Comparison of ENCODE assay signal across 18 cellular contexts in genomic region chr2:239772721-239773120, GRCh38.
DNase-seq lines count a peak whose midpoint lies in the region; ATAC-seq and TF ChIP-seq lines count a peak whose summit lies in the region.
"Had no signal": no experiment of that assay in that cellular context is flagged by ENCODE, and none has a peak within 500 bp of the region (broad histone marks: within the 10 kb centered on the region; RNA-seq: fewer than 3 reads in every experiment).

No MANE protein-coding gene starts in this region.

- H3K4me1 ChIP-seq in osteoblast (ENCODE audit: insufficient read depth, low read length), result no peaks in the 10 kb centered on the region
- H3K4me1 ChIP-seq in upper lobe of right lung, result no peaks in the 10 kb centered on the region

- TF ChIP-seq CTCF in chondrocyte (IDR thresholded peaks at IDR 0.05) (no peak), osteoblast (IDR thresholded peaks at IDR 0.05; ENCODE audit: extremely low read depth, low read depth, low read length) (no peak), upper lobe of right lung (IDR thresholded peaks at IDR 0.05) (no peak)

- H3K36me3 ChIP-seq in osteoblast (ENCODE audit: insufficient read depth, low read length) (no peaks in the 10 kb centered on the region), upper lobe of right lung (no peaks in the 10 kb centered on the region)

- H3K4me1 Mint-ChIP-seq in chondrocyte (ENCODE audit: low read depth), result peaks cover 4% of the 10 kb centered on the region

- no peak overlapping the region for H3K4me2 ChIP-seq in osteoblast (ENCODE audit: insufficient read depth, low read length)
- H3K4me2 ChIP-seq: KMS-11, PC-9 had no signal

- H3K4me3 ChIP-seq in osteoblast (ENCODE audit: insufficient read depth, low read length) (no peak overlapping the region), upper lobe of right lung (no peak overlapping the region)
- H3K4me3 ChIP-seq: PC-9 had no signal

- intact Hi-C loops in upper lobe of right lung (cut with DNase I), result no loop called here

- H3K27ac Mint-ChIP-seq in chondrocyte (ENCODE audit: unreplicated experiment), result no peak overlapping the region

- no peaks in the 10 kb centered on the region for H3K27me3 ChIP-seq in osteoblast (ENCODE audit: insufficient read depth, low read length)
- no peaks in the 10 kb centered on the region for H3K27me3 ChIP-seq in upper lobe of right lung

- H3K9me3 ChIP-seq in osteoblast (ENCODE audit: low read depth, low read length) (peaks cover 3% of the 10 kb centered on the region), upper lobe of right lung (peaks cover 5% of the 10 kb centered on the region)

- no peak overlapping the region for H3K4me3 Mint-ChIP-seq in chondrocyte (ENCODE audit: unreplicated experiment)

- H3K79me2 ChIP-seq in osteoblast (ENCODE audit: insufficient read depth, low read length), result no peaks in the 10 kb centered on the region

- H3K27ac ChIP-seq in osteoblast (ENCODE audit: low read depth, low read length), result no peak overlapping the region
- no peak overlapping the region for H3K27ac ChIP-seq in upper lobe of right lung
- H3K27ac ChIP-seq: KMS-11, PC-9 had no signal

- no peaks in the 10 kb centered on the region for H4K20me1 ChIP-seq in osteoblast (ENCODE audit: insufficient read depth, low read length)

- peaks cover 8% of the 10 kb centered on the region for H3K9me3 Mint-ChIP-seq in chondrocyte (ENCODE audit: low read depth)

- peaks cover 5% of the 10 kb centered on the region for H3K36me3 Mint-ChIP-seq in chondrocyte (ENCODE audit: low read depth)

- H2AFZ ChIP-seq in osteoblast (ENCODE audit: low read length), result no peak overlapping the region
- H2AFZ ChIP-seq: PC-9 had no signal

- peak; percentile 56 for DNase-seq in activated effector memory CD4-positive, alpha-beta T cell treated with anti-CD3 and anti-CD28 coated beads, Interleukin-2, amount 50 U/mL, for 16 hours
- DNase-seq in activated effector memory CD4-positive, alpha-beta T cell treated with Interleukin-2 at 50 U/mL for 16 hours, result no peak
- DNase-seq in chondrocyte (ENCODE audit: low spot score) (peak; percentile 42), osteoblast (ENCODE audit: insufficient read length, low spot score, missing footprints) (peak; percentile 4), upper lobe of right lung (peak; percentile 28)
- no peak for DNase-seq in activated CD4-positive, alpha-beta T cell treated with anti-CD3 and anti-CD28 coated beads, Interleukin-2, amount 50 U/mL, for 48 hours
- DNase-seq: C1 segment of cervical spinal cord, DMS 273 treated with DMSO at 0.1 percent for 48 hours, GF-D8, GOT3, NCI-H1048, NCI-H1436 treated with DMSO at 0.1 percent for 48 hours, NCI-H2029 treated with DMSO at 0.1 percent for 48 hours, NCI-H510A, PC-9 had no signal

- peaks cover 17% of the 10 kb centered on the region for H3K27me3 Mint-ChIP-seq in chondrocyte (ENCODE audit: low read depth)

- ATAC-seq in upper lobe of right lung (no peak), GM21528 (IDR thresholded peaks at IDR 0.05; ENCODE audit: low FRiP score, unreplicated experiment) (no peak), HG02938 (IDR thresholded peaks at IDR 0.05; ENCODE audit: unreplicated experiment) (no peak)

Comparison
In these comparisons a context has a peak if more than half of its experiments do, and no peak if none do; other contexts are left out.
1. DNase-seq: peak in activated effector memory CD4-positive, alpha-beta T cell treated with anti-CD3 and anti-CD28 coated beads, Interleukin-2, amount 50 U/mL, for 16 hours (single experiment), chondrocyte (single experiment), osteoblast (single experiment) and upper lobe of right lung (single experiment); none in activated effector memory CD4-positive, alpha-beta T cell treated with Interleukin-2 at 50 U/mL for 16 hours (single experiment) and activated CD4-positive, alpha-beta T cell treated with anti-CD3 and anti-CD28 coated beads, Interleukin-2, amount 50 U/mL, for 48 hours (0 of 2).